ENCODE assay signal across 1 cellular context in the genomic region with DNA sequence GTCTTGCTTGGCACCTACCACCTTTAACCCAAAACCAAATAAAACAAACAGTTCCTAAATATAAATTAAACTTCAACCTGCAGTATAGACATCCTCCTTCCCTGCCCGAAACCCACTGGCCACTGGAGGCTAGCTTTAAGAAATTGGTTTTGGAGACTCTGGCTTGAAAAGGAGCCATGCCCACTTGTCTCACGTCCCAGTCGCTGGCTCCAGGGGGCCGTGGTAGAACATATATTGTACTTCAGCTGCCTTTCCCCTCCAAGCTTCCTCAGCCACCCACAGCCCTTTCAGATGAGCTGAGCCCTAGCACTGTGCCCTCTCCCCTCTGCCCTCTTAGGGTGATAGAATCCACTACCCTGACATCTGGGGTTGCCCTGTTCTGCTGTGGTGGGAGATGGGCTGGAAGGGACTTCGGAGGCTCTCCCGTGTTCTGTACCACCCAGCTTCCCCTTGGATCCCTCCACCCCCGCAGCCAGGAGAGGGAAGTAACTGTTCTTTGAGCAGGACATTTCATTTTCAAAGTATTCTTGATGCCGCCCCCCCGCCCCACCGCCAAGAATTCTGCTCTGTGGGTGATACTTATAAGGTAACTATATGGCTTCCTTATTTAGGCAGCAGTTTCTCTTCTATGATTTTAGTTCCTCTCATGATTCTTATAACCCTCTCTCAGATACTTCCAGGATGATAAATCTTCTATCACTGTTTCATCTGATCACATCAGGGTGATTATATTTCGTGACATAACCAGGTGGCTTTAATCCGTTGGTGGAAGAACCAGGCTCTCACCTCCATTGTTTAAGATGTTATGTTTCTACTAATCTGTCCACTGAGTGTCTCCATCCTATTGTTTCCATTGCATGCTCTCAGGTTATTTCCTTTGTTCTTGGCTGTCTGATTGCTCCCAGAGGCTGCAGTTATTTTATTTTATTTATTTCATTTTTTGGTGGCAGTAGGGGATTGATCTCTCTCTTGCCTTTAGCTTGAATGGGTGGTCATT.
TF ChIP-seq lines count a peak whose summit lies in the region.

No MANE protein-coding gene starts in this region.

TF ChIP-seq in SK-N-SH, 30 proteins besides CTCF, POLR2A, EP300 and RAD21 (continued from another document):
- TF ChIP-seq NRF1 (IDR thresholded peaks at IDR 0.05; ENCODE audit: low read depth, low read length): no peak
